In the genomic region with DNA sequence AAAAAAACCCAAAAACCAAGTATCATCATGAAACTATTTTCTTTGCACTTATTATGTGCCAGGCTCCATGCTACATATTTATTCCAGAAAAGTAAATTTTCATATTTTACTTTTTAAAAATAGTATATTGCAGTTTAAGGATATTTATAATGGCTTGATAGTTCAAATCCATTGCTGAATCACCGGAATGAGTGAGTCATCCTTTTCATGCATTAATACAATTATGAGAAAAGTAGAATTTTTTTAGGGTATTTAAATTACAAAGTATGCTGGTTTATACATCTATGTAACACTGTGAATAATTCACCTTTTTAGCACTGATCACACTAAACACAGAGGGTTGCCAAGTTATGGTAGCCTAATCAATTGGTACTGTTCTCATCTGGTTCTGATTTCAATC, we compare ENCODE assay signal across 27 cellular contexts. TPM values are rescaled to one million over a fixed set of nuclear protein-coding genes. Genes with fewer than 3 reads are reported as not detected.
DNase-seq lines count a peak whose midpoint lies in the region; ATAC-seq, FAIRE-seq and TF ChIP-seq lines count a peak whose summit lies in the region.
"Had no signal": no experiment of that assay in that cellular context is flagged by ENCODE, and none has a peak within 500 bp of the region (broad histone marks: within the 10 kb centered on the region; RNA-seq: fewer than 3 reads in every experiment).

No MANE protein-coding gene starts in this region.

- H3K9me1 ChIP-seq in endothelial cell of umbilical vein (replicated peaks; ENCODE audit: control insufficient read depth, extremely low read depth, insufficient read depth, low read length), result no peaks in the 10 kb centered on the region

- H2AFZ ChIP-seq in PC-3 (ENCODE audit: low read length), result no peak overlapping the region
- H2AFZ ChIP-seq in endothelial cell of umbilical vein (ENCODE audit: low read depth, low read length), result no peak overlapping the region

- FAIRE-seq in A549 (lab: Jason Lieb, UNC), result no peak
- no peak for FAIRE-seq in endothelial cell of umbilical vein (lab: Jason Lieb, UNC)

- H3K36me3 ChIP-seq in PC-3 (ENCODE audit: low read depth, low read length) (0 out of 2 replicates have a peak, but pooled peaks cover 6% of the 10 kb centered on the region), endothelial cell of umbilical vein (ENCODE audit: control insufficient read depth in 2 of 2, extremely low read depth in 1 of 2, insufficient read depth in 2 of 2, low read length in 2 of 2) (no peaks in the 10 kb centered on the region), esophagus squamous epithelium (no peaks in the 10 kb centered on the region)
- H3K36me3 ChIP-seq: BE2C, Peyer's patch had no signal

- CTCF ChIA-PET in A549 (lab: Yijun Ruan, JAX) (interaction anchor here (1.3 kb wide), 1 partner anchor 30 kb away, joined by 3 read pairs; no protein-coding TSS in a partner anchor), PC-3 (lab: Charles Lee) (no interaction called here), endothelial cell of umbilical vein (lab: Charles Lee) (no interaction called here)

- H3F3A ChIP-seq in PC-3 (ENCODE audit: low read length, unreplicated experiment), result no peaks in the 10 kb centered on the region

- H3K79me2 ChIP-seq in PC-3 (ENCODE audit: low read length), result no peaks in the 10 kb centered on the region
- H3K79me2 ChIP-seq in endothelial cell of umbilical vein (ENCODE audit: control insufficient read depth, insufficient read depth, low read length), result no peaks in the 10 kb centered on the region

- intact Hi-C loops in PC-3 (cut with micrococcal nuclease) (loop anchor here (1.0 to 2.0 kb wide), 2 partner anchors 19 to 47 kb away; no protein-coding TSS in a partner anchor), endothelial cell of umbilical vein (cut with micrococcal nuclease) (no loop called here), esophagus squamous epithelium (cut with DNase I) (no loop called here)

- TF ChIP-seq CTCF in A549 (IDR thresholded peaks at IDR 0.05) (no peak), PC-3 (conservative IDR thresholded peaks at IDR 0.05; ENCODE audit: low read depth, low read length) (no peak), endothelial cell of umbilical vein (IDR thresholded peaks at IDR 0.05; ENCODE audit: extremely low read depth in 1 of 2, insufficient read depth in 1 of 2, low read depth in 1 of 2, low read length in 2 of 2) (no peak), esophagus squamous epithelium (IDR thresholded peaks at IDR 0.05) (no peak)

- WGBS in A549 (ENCODE audit: missing lambda C conversion rate), result 44% methylated on average over 1 of the region's 1 CpG
- WGBS in esophagus squamous epithelium, 2 donors, result 41 to 69% methylated on average over 1 of the region's 1 CpG

- H3K4me2 ChIP-seq in A549 (no peak overlapping the region), PC-3 (ENCODE audit: low read length) (0 out of 2 replicates have a peak overlapping the region, but pooled peaks have one; percentile 20), endothelial cell of umbilical vein (ENCODE audit: insufficient read depth, low read length) (no peak overlapping the region)

- BruUV-seq in PC-3 (replicated peaks; lab: Mats Ljungman, UMichigan), result no TSS peak
- BruUV-seq in endothelial cell of umbilical vein (replicated peaks; lab: Mats Ljungman, UMichigan), result no TSS peak

- no peak overlapping the region for H3K27ac ChIP-seq in A549
- peak overlapping the region; percentile 6; the same call in 1 of the 2 replicates for H3K27ac ChIP-seq in PC-3 (ENCODE audit: low read length)
- H3K27ac ChIP-seq in endothelial cell of umbilical vein (ENCODE audit: insufficient read depth, low read depth, low read length), result no peak overlapping the region
- H3K27ac ChIP-seq in esophagus squamous epithelium, result no peak overlapping the region
- H3K27ac ChIP-seq: 22Rv1, Peyer's patch had no signal

- dilution Hi-C loops in endothelial cell of umbilical vein (cut with MboI; ENCODE audit: extremely low pct_ligation_motif_present, low sequenced_read_pairs), result no loop called here

- no peaks in the 10 kb centered on the region for H3K9me2 ChIP-seq in PC-3 (replicated peaks; ENCODE audit: low read length)

- H3K9me3 ChIP-seq in A549 (0 out of 3 replicates have a peak, but pooled peaks cover 3% of the 10 kb centered on the region), PC-3 (ENCODE audit: low read length) (no peaks in the 10 kb centered on the region), endothelial cell of umbilical vein (replicated peaks; ENCODE audit: control insufficient read depth, insufficient read depth, low read length) (no peaks in the 10 kb centered on the region), esophagus squamous epithelium (no peaks in the 10 kb centered on the region)
- H3K9me3 ChIP-seq: BE2C, Peyer's patch had no signal

- H3K4me3 ChIP-seq in A549 (no peak overlapping the region), PC-3 (ENCODE audit: low read length) (no peak overlapping the region), endothelial cell of umbilical vein (replicated peaks in 1 of 3; ENCODE audit: insufficient read depth in 1 of 3, low read depth in 1 of 3, low read length in 3 of 3) (no peak overlapping the region), esophagus squamous epithelium (no peak overlapping the region)
- H3K4me3 ChIP-seq: Peyer's patch had no signal

- H3K27me3 ChIP-seq in PC-3 (ENCODE audit: low read length), result no peaks in the 10 kb centered on the region
- H3K27me3 ChIP-seq in endothelial cell of umbilical vein (ENCODE audit: control insufficient read depth in 2 of 2, insufficient read depth in 2 of 2, low read length in 2 of 2), result no peaks in the 10 kb centered on the region
- no peaks in the 10 kb centered on the region for H3K27me3 ChIP-seq in esophagus squamous epithelium
- H3K27me3 ChIP-seq: BE2C, Peyer's patch had no signal

- no peak for TF ChIP-seq POLR2A in A549 (IDR thresholded peaks at IDR 0.05; ENCODE audit: low read length)
- TF ChIP-seq POLR2A in endothelial cell of umbilical vein (IDR thresholded peaks at IDR 0.05; ENCODE audit: low read depth, low read length), result no peak
- TF ChIP-seq POLR2A in esophagus squamous epithelium (IDR thresholded peaks at IDR 0.05), result no peak

- no peaks in the 10 kb centered on the region for H3K4me1 ChIP-seq in A549
- H3K4me1 ChIP-seq in PC-3 (ENCODE audit: insufficient read depth, low read length), result peaks cover 16% of the 10 kb centered on the region
- H3K4me1 ChIP-seq in endothelial cell of umbilical vein (ENCODE audit: control insufficient read depth, extremely low read depth, insufficient read depth, low read length), result no peaks in the 10 kb centered on the region
- no peaks in the 10 kb centered on the region for H3K4me1 ChIP-seq in esophagus squamous epithelium
- H3K4me1 ChIP-seq: BE2C, Peyer's patch had no signal

- DNase-seq in A549 (ENCODE audit: low read depth in 1 of 2, low spot score in 1 of 2), result no peak
- DNase-seq in PC-3, result peak; percentile 62
- peak; percentile 38 for DNase-seq in endothelial cell of umbilical vein (ENCODE audit: low read depth, low spot score)
- DNase-seq in iris pigment epithelial cell (ENCODE audit: low read depth), result peak; percentile 29
- DNase-seq in SKM-1 (lab: John Stamatoyannopoulos, UW; ENCODE audit: unreplicated experiment), result no peak
- DNase-seq in esophagus squamous epithelium (lab: John Stamatoyannopoulos, UW), result no peak
- no peak for DNase-seq in SW 1271 (lab: John Stamatoyannopoulos, UW)
- no peak for DNase-seq in stimulated activated CD4-positive, alpha-beta T cell treated with anti-CD3 and anti-CD28 coated beads, Interleukin-1b, Interleukin-23, amount 100 ng/mL, for 48 hours
- DNase-seq: ACHN, BE2C, DMS153, DND-41, H7, IMR-90, KG1, MM.1S, NCI-H1092, NCI-H1417 treated with DMSO at 0.1 percent for 48 hours, NCI-H1694 treated with DMSO at 0.1 percent for 48 hours, NCI-H2081 treated with DMSO at 0.1 percent for 48 hours, NCI-H2171, NCI-H226, NCI-H510A, NCI-H69, Peyer's patch, SHP77 treated with DMSO at 0.1 percent for 48 hours had no signal

- H3K9ac ChIP-seq in PC-3 (ENCODE audit: low read length) (no peak overlapping the region), endothelial cell of umbilical vein (replicated peaks; ENCODE audit: extremely low read depth, insufficient read depth, low read length) (no peak overlapping the region)

- POLR2A ChIA-PET in A549 (lab: Yijun Ruan, JAX), result no interaction called here
- POLR2A ChIA-PET in PC-3 (lab: Charles Lee; ENCODE audit: unreplicated experiment), result no interaction called here
- POLR2A ChIA-PET in endothelial cell of umbilical vein (lab: Charles Lee), result no interaction called here

- no peak for TF ChIP-seq EP300 in A549 (IDR thresholded peaks at IDR 0.05)

- H4K20me1 ChIP-seq in PC-3 (ENCODE audit: low read length) (no peaks in the 10 kb centered on the region), endothelial cell of umbilical vein (replicated peaks; ENCODE audit: control insufficient read depth, extremely low read depth, insufficient read depth, low read length) (no peaks in the 10 kb centered on the region)

- no peak for ATAC-seq in A549
- ATAC-seq in PC-3, result peak; percentile 94

- no peak for TF ChIP-seq RAD21 in A549 (conservative IDR thresholded peaks at IDR 0.05 in 1 of 2, IDR thresholded peaks at IDR 0.05 in 1 of 2)

TF ChIP-seq in A549, 52 proteins besides CTCF, POLR2A, EP300 and RAD21:
- TF ChIP-seq CEBPB (IDR thresholded peaks at IDR 0.05), result no peak
- no peak for TF ChIP-seq FOSL2 (IDR thresholded peaks at IDR 0.05)
- peak; percentile 38; the same call in 1 of the 2 replicates for TF ChIP-seq FOSL2 (CRISPR knock-in tag; IDR thresholded peaks at IDR 0.05)

TF ChIP-seq in endothelial cell of umbilical vein, 7 proteins besides CTCF, POLR2A, EP300 and RAD21 (continues in another document):
- TF ChIP-seq GATA2 (IDR thresholded peaks at IDR 0.05; ENCODE audit: insufficient read depth, insufficient read length, low read depth, low read length) (no peak), FOS (IDR thresholded peaks at IDR 0.05; ENCODE audit: borderline replicate concordance, insufficient read depth, low read length) (peak; percentile 63)

RNA-seq across cellular contexts. Expression of gene SLC16A9, which starts 54.3 kb away (rescaled TPM):
- 0.48 and 0.49 TPM in 2 replicates for polyA plus RNA-seq in A549 (2011; rRNA removed)
- 0.11 and 0.16 TPM in 2 replicates for polyA plus RNA-seq in A549 (2012; cell fraction: cytosol; rRNA removed)
- polyA plus RNA-seq in A549 (2012; cell fraction: nucleus; rRNA removed), result 0.06 and 0.11 TPM in 2 replicates
- polyA plus RNA-seq in A549 (2017; fragmentation: RNase III; extraction: RNeasy Plus Mini Kit Qiagen cat#74134 plus additional on column Dnase treatment), result 0.04 to 0.05 TPM (median 0.04 TPM) in 3 replicates
- 0.25 and 0.34 TPM in 2 replicates for polyA minus RNA-seq in A549 (2011; rRNA and poly(A)+ RNA removed)
- total RNA-seq in PC-3 (2014; rRNA removed), result 12.8 and 17.4 TPM in 2 replicates
- total RNA-seq in endothelial cell of umbilical vein, result not detected in 2 replicates
- polyA plus RNA-seq in endothelial cell of umbilical vein, result 0.35 and 0.38 TPM in 2 replicates
- 0.18 and 0.21 TPM in 2 replicates for polyA plus RNA-seq in endothelial cell of umbilical vein (2011; cell fraction: cytosol; rRNA removed)
- polyA plus RNA-seq in endothelial cell of umbilical vein (2011; cell fraction: nucleus; rRNA removed), result 0.21 and 0.25 TPM in 2 replicates
- polyA plus RNA-seq in endothelial cell of umbilical vein (2012), result 0.14 and 0.68 TPM in 2 replicates
- 0.62 and 0.80 TPM in 2 replicates for polyA minus RNA-seq in endothelial cell of umbilical vein
- not detected for polyA minus RNA-seq in endothelial cell of umbilical vein (2011; cell fraction: cytosol; rRNA and poly(A)+ RNA removed)
- polyA minus RNA-seq in endothelial cell of umbilical vein (2011; cell fraction: nucleus; rRNA and poly(A)+ RNA removed), result 0.19 TPM in 1 of 2 replicates, not detected in the other
- total RNA-seq in esophagus squamous epithelium, result 10 to 100 TPM in 3 of 4 donors, 1 to 10 TPM in 1; 7.8 to 25.6 (median 15.0) TPM

Comparison
In these comparisons a context has a peak if more than half of its experiments do, and no peak if none do; other contexts are left out.
1. DNase-seq: peak in PC-3 (single experiment), endothelial cell of umbilical vein (single experiment) and iris pigment epithelial cell (single experiment); none in A549 (0 of 2), SKM-1 (single experiment), esophagus squamous epithelium (single experiment), SW 1271 (0 of 2) and stimulated activated CD4-positive, alpha-beta T cell treated with anti-CD3 and anti-CD28 coated beads, Interleukin-1b, Interleukin-23, amount 100 ng/mL, for 48 hours (single experiment).